ENCODE assay signal across 21 cellular contexts in the genomic region with DNA sequence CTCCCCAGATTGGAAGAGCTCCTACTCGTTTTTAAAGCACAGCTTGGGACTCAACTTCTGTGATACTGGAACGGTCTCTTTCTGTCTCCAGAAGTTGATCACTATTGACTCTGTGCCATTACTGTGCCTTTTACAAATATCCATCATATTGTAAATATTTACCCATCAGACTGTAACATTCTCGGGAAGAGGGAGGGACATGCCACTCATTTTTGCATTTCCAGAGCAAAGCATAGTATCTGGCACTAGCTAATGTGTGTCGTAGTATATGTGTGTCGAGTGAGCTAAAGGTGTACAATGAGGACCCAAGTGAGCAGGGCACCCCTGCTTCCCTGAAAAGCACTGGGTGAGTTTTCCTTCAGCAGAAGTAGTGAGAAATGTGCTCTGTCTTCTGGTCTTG. TPM values are rescaled to one million over a fixed set of nuclear protein-coding genes. Genes with fewer than 3 reads are reported as not detected.
DNase-seq lines count a peak whose midpoint lies in the region; ATAC-seq and TF ChIP-seq lines count a peak whose summit lies in the region.
"Had no signal": no experiment of that assay in that cellular context is flagged by ENCODE, and none has a peak within 500 bp of the region (broad histone marks: within the 10 kb centered on the region; RNA-seq: fewer than 3 reads in every experiment).

No MANE protein-coding gene starts in this region.

- no peaks in the 10 kb centered on the region for H3K36me3 Mint-ChIP-seq in CD8-positive, alpha-beta T cell

- POLR2A ChIA-PET in PC-3 (lab: Charles Lee; ENCODE audit: unreplicated experiment) = interaction anchor here (0.6 to 1.5 kb wide), 4 partner anchors 17 to 52 kb away, joined by 3 to 14 read pairs (median 6); no protein-coding TSS in a partner anchor
- POLR2A ChIA-PET in CD8-positive, alpha-beta T cell (lab: Charles Lee) = no interaction called here

- DNase-seq in DMS53 (lab: John Stamatoyannopoulos, UW) = peak; percentile 90
- DNase-seq in PC-3 = peak; percentile 86
- no peak for DNase-seq in left colon
- no peak for DNase-seq in prostate gland (ENCODE audit: low spot score)
- no peak for DNase-seq in CD8-positive, alpha-beta T cell
- no peak for DNase-seq in LoVo (ENCODE audit: low spot score)
- DNase-seq in glomerular visceral epithelial cell (ENCODE audit: extremely low spot score) = no peak
- DNase-seq: C1 segment of cervical spinal cord, GM23248, NCI-H187, NCI-H446, NCI-H526, OCI-M1, RPMI8226, SHP77 had no signal

- H3K27ac Mint-ChIP-seq in CD8-positive, alpha-beta T cell = no peak overlapping the region

- no peak for TF ChIP-seq CTCF in PC-3 (conservative IDR thresholded peaks at IDR 0.05; ENCODE audit: low read depth, low read length)
- TF ChIP-seq CTCF in prostate gland (IDR thresholded peaks at IDR 0.05) = no peak
- TF ChIP-seq CTCF in CD8-positive, alpha-beta T cell (IDR thresholded peaks at IDR 0.05) = no peak

- peak overlapping the region; percentile 65 for H3K27ac ChIP-seq in PC-3 (ENCODE audit: low read length)
- peak overlapping the region; percentile 7 to 56 for H3K27ac ChIP-seq in prostate gland
- H3K27ac ChIP-seq in CD8-positive, alpha-beta T cell (ENCODE audit: low read depth, low read length) = no peak overlapping the region
- H3K27ac ChIP-seq: GM23248, KMS-11, SK-N-MC had no signal

- TF ChIP-seq POLR2A in prostate gland (IDR thresholded peaks at IDR 0.05) = no peak

- no peaks in the 10 kb centered on the region for H3K4me1 Mint-ChIP-seq in CD8-positive, alpha-beta T cell (ENCODE audit: low read depth)

- no peaks in the 10 kb centered on the region for H3K27me3 ChIP-seq in PC-3 (ENCODE audit: low read length)
- H3K27me3 ChIP-seq in prostate gland (replicated peaks; ENCODE audit: insufficient read depth) = no peaks in the 10 kb centered on the region
- no peaks in the 10 kb centered on the region for H3K27me3 ChIP-seq in CD8-positive, alpha-beta T cell (ENCODE audit: insufficient read depth, low read length)

- no peaks in the 10 kb centered on the region for H3K36me3 ChIP-seq in PC-3 (ENCODE audit: low read depth, low read length)
- H3K36me3 ChIP-seq in prostate gland = no peaks in the 10 kb centered on the region
- no peaks in the 10 kb centered on the region for H3K36me3 ChIP-seq in CD8-positive, alpha-beta T cell (ENCODE audit: insufficient read depth, low read length)
- H3K36me3 ChIP-seq: HAP-1 had no signal

- intact Hi-C loops in PC-3 (cut with micrococcal nuclease) = loop anchor here (1.0 kb wide), 1 partner anchor 25 kb away; no protein-coding TSS in a partner anchor
- intact Hi-C loops in left colon (cut with DNase I, micrococcal nuclease) = no loop called here
- intact Hi-C loops in prostate gland (cut with DNase I) = no loop called here
- intact Hi-C loops in CD8-positive, alpha-beta T cell (cut with DNase I, micrococcal nuclease) = no loop called here

- H3K9me2 ChIP-seq in PC-3 (replicated peaks; ENCODE audit: low read length) = no peaks in the 10 kb centered on the region

- no peak overlapping the region for H3K9ac ChIP-seq in PC-3 (ENCODE audit: low read length)
- H3K9ac ChIP-seq: GM23248, KMS-11 had no signal

- WGBS in prostate gland = 55% methylated on average over 4 of the region's 5 CpGs

- peak overlapping the region; percentile 59 for H3K4me2 ChIP-seq in PC-3 (ENCODE audit: low read length)
- H3K4me2 ChIP-seq: KMS-11 had no signal

- H3K79me2 ChIP-seq in PC-3 (ENCODE audit: low read length) = no peaks in the 10 kb centered on the region

- H3K4me1 ChIP-seq in PC-3 (ENCODE audit: insufficient read depth, low read length) (peaks cover 55% of the 10 kb centered on the region), prostate gland (replicated peaks) (peaks cover 3% of the 10 kb centered on the region)
- no peaks in the 10 kb centered on the region for H3K4me1 ChIP-seq in CD8-positive, alpha-beta T cell (ENCODE audit: insufficient read depth, low read length)

- H3K4me3 ChIP-seq in PC-3 (ENCODE audit: low read length) (no peak overlapping the region), prostate gland (no peak overlapping the region)
- H3K4me3 ChIP-seq in CD8-positive, alpha-beta T cell (ENCODE audit: low read depth, low read length) = no peak overlapping the region
- H3K4me3 ChIP-seq: GM23248, HAP-1, SK-N-MC had no signal

- H3K9me3 ChIP-seq in PC-3 (ENCODE audit: low read length) (no peaks in the 10 kb centered on the region), prostate gland (no peaks in the 10 kb centered on the region)
- H3K9me3 ChIP-seq in CD8-positive, alpha-beta T cell (ENCODE audit: low read length) = no peaks in the 10 kb centered on the region
- H3K9me3 ChIP-seq: HAP-1 had no signal

- H3F3A ChIP-seq in PC-3 (ENCODE audit: low read length, unreplicated experiment) = no peaks in the 10 kb centered on the region

- ATAC-seq in PC-3 = peak; percentile 89
- peak; percentile 36 for ATAC-seq in left colon
- ATAC-seq in CD8-positive, alpha-beta T cell = no peak
- ATAC-seq in GM21786 (IDR thresholded peaks at IDR 0.05; ENCODE audit: unreplicated experiment) = no peak

- no TSS peak for BruUV-seq in PC-3 (replicated peaks; lab: Mats Ljungman, UMichigan)

- CTCF ChIA-PET in PC-3 (lab: Charles Lee) = interaction anchor here (0.6 kb wide), 1 partner anchor 8 kb away, joined by 3 read pairs; no protein-coding TSS in a partner anchor
- CTCF ChIA-PET in CD8-positive, alpha-beta T cell (lab: Charles Lee) = interaction anchor here (0.6 to 2.1 kb wide), 2 partner anchors 12 to 84 kb away, joined by 4 to 8 read pairs; no protein-coding TSS in a partner anchor

- no peaks in the 10 kb centered on the region for H4K20me1 ChIP-seq in PC-3 (ENCODE audit: low read length)

- no peaks in the 10 kb centered on the region for H3K9me3 Mint-ChIP-seq in CD8-positive, alpha-beta T cell

- no peak overlapping the region for H2AFZ ChIP-seq in PC-3 (ENCODE audit: low read length)
- H2AFZ ChIP-seq: GM23248 had no signal

- no peak overlapping the region for H3K4me3 Mint-ChIP-seq in CD8-positive, alpha-beta T cell

- H3K27me3 Mint-ChIP-seq in CD8-positive, alpha-beta T cell (ENCODE audit: low read depth) = peaks cover 6% of the 10 kb centered on the region

RNA-seq across cellular contexts. Expression of a gene that starts 24.0 kb away (rescaled TPM):
- total RNA-seq in PC-3 (2014; rRNA removed) (0.77 TPM in 1 of 2 replicates, not detected in the other), left colon (not detected), prostate gland (10 to 100 TPM in 1 of 2 donors, not detected in 1; 21.2 TPM)
- total RNA-seq in CD8-positive, alpha-beta T cell = not detected
- total RNA-seq: HT1080, M059J had no signal

Comparison
In these comparisons a context has a peak if more than half of its experiments do, and no peak if none do; other contexts are left out.
1. DNase-seq: peak in DMS53 (single experiment) and PC-3 (single experiment); none in left colon (0 of 2), prostate gland (single experiment), CD8-positive, alpha-beta T cell (0 of 7), LoVo (single experiment) and glomerular visceral epithelial cell (single experiment).
2. ATAC-seq: peak in PC-3 (single experiment) and left colon (single experiment); none in CD8-positive, alpha-beta T cell (single experiment) and GM21786 (single experiment).